ENCODE assay signal across 10 cellular contexts in genomic region chr9:128008171-128008570, GRCh38. TPM values are rescaled to one million over a fixed set of nuclear protein-coding genes. Genes with fewer than 3 reads are reported as not detected.
DNase-seq lines count a peak whose midpoint lies in the region; ATAC-seq, FAIRE-seq and TF ChIP-seq lines count a peak whose summit lies in the region.
"Had no signal": no experiment of that assay in that cellular context is flagged by ENCODE, and none has a peak within 500 bp of the region (broad histone marks: within the 10 kb centered on the region; RNA-seq: fewer than 3 reads in every experiment).

No MANE protein-coding gene starts in this region.

- TF ChIP-seq POLR2A in HepG2 (IDR thresholded peaks at IDR 0.05; ENCODE audit: insufficient read depth in 1 of 2, low read depth in 2 of 2, low read length in 2 of 2) (no peak), right lobe of liver (IDR thresholded peaks at IDR 0.05) (no peak), esophagus squamous epithelium (IDR thresholded peaks at IDR 0.05) (no peak), GM12892 (IDR thresholded peaks at IDR 0.05; ENCODE audit: low read depth, low read length) (no peak)

- TF ChIP-seq CTCF in HepG2 (CRISPR knock-in tag; IDR thresholded peaks at IDR 0.05) (no peak), right lobe of liver (IDR thresholded peaks at IDR 0.05) (no peak), esophagus squamous epithelium (IDR thresholded peaks at IDR 0.05) (no peak), type B pancreatic cell (conservative IDR thresholded peaks at IDR 0.05) (no peak)

- ATAC-seq in HepG2 (no peak), right lobe of liver (no peak), T-helper 17 cell (no peak)

- no peaks in the 10 kb centered on the region for H3K9me3 Mint-ChIP-seq in type B pancreatic cell

- H3K4me3 ChIP-seq in HepG2 (replicated peaks in 1 of 3; ENCODE audit: insufficient read depth in 1 of 3, low read depth in 2 of 3, low read length in 3 of 3), result peak overlapping the region in 1 of 3 experiments; percentile 44; a peak in 1 of 6 replicates
- H3K4me3 ChIP-seq in right lobe of liver, result no peak overlapping the region
- H3K4me3 ChIP-seq in esophagus squamous epithelium, result no peak overlapping the region
- H3K4me3 ChIP-seq: adrenal gland had no signal

- no peak for FAIRE-seq in HepG2 (lab: Jason Lieb, UNC)
- FAIRE-seq in GM12892 (lab: Jason Lieb, UNC), result no peak
- FAIRE-seq: frontal cortex had no signal

- H3K27ac ChIP-seq in HepG2 (ENCODE audit: extremely low read length, insufficient read depth, low read length) (no peak overlapping the region), right lobe of liver (no peak overlapping the region), esophagus squamous epithelium (peak overlapping the region in 3 of 4 donors; percentile 76 to 83 (median 82))

- H3K27me3 ChIP-seq in HepG2 (ENCODE audit: control insufficient read depth in 1 of 2, insufficient read depth in 2 of 2, low read length in 2 of 2) (peaks cover 0 to 3% of the 10 kb centered on the region in 2 experiments; a peak in 2 of 5 replicates), right lobe of liver (no peaks in the 10 kb centered on the region), esophagus squamous epithelium (no peaks in the 10 kb centered on the region)
- H3K27me3 ChIP-seq: adrenal gland had no signal

- no peak for TF ChIP-seq EP300 in HepG2 (IDR thresholded peaks at IDR 0.05; ENCODE audit: low read depth in 2 of 2, low read length in 2 of 2)
- TF ChIP-seq EP300 in HepG2 (CRISPR knock-in tag; IDR thresholded peaks at IDR 0.05; ENCODE audit: borderline replicate concordance), result no peak

- H4K20me1 ChIP-seq in HepG2 (ENCODE audit: insufficient read depth, low read length), result no peaks in the 10 kb centered on the region

- H3K36me3 ChIP-seq in HepG2 (replicated peaks in 1 of 2; ENCODE audit: control insufficient read depth in 1 of 2, insufficient read depth in 2 of 2, low read length in 2 of 2) (no peaks in the 10 kb centered on the region), right lobe of liver (no peaks in the 10 kb centered on the region), esophagus squamous epithelium (no peaks in the 10 kb centered on the region)
- H3K36me3 ChIP-seq: adrenal gland had no signal

- intact Hi-C loops in HepG2 (cut with micrococcal nuclease; ENCODE audit: unreplicated experiment) (no loop called here), right lobe of liver (cut with DNase I) (no loop called here), esophagus squamous epithelium (cut with DNase I) (no loop called here)

- no peaks in the 10 kb centered on the region for H3K79me2 ChIP-seq in HepG2 (ENCODE audit: insufficient read depth, low read length)

- no peaks in the 10 kb centered on the region for H3K9me3 ChIP-seq in HepG2 (ENCODE audit: low read length)
- no peaks in the 10 kb centered on the region for H3K9me3 ChIP-seq in right lobe of liver
- no peaks in the 10 kb centered on the region for H3K9me3 ChIP-seq in T-helper 17 cell (ENCODE audit: control insufficient read depth, low read length, poor library complexity, severe bottlenecking)
- no peaks in the 10 kb centered on the region for H3K9me3 ChIP-seq in esophagus squamous epithelium
- H3K9me3 ChIP-seq: adrenal gland had no signal

- H3K4me3 Mint-ChIP-seq in T-helper 17 cell, result peak overlapping the region; percentile 67
- H3K4me3 Mint-ChIP-seq in type B pancreatic cell, result no peak overlapping the region

- peaks cover 69% of the 10 kb centered on the region for H3K4me1 ChIP-seq in HepG2 (ENCODE audit: insufficient read depth, low read length)
- peaks cover 0 to 10% (median 3%) of the 10 kb centered on the region in 4 donors for H3K4me1 ChIP-seq in right lobe of liver
- H3K4me1 ChIP-seq in esophagus squamous epithelium, result peaks cover 19 to 45% (median 20%) of the 10 kb centered on the region in 3 donors

- in situ Hi-C loops in HepG2 (cut with HindIII; ENCODE audit: extremely low pct_ligation_motif_present, low pct_unique_long_range_greater_than_20kb), result no loop called here

- POLR2A ChIA-PET in HepG2 (lab: Yijun Ruan, JAX), result interaction anchor here (0.6 kb wide), 1 partner anchor 72 kb away, joined by 3 read pairs; no protein-coding TSS in a partner anchor

- H2AFZ ChIP-seq in HepG2 (ENCODE audit: low read length), result no peak overlapping the region

- WGBS in HepG2 (ENCODE audit: low lambda C conversion rate), result 61% methylated on average over 5 of the region's 5 CpGs
- 75% methylated on average over 4 of the region's 5 CpGs for WGBS in right lobe of liver (ENCODE audit: insufficient coverage, low coverage, low lambda C conversion rate, missing lambda C conversion rate)
- WGBS in esophagus squamous epithelium, 2 donors, result 82 to 83% methylated on average over 5 of the region's 5 CpGs

- H3K27me3 Mint-ChIP-seq in T-helper 17 cell (no peaks in the 10 kb centered on the region), type B pancreatic cell (no peaks in the 10 kb centered on the region)

- no peak for TF ChIP-seq RAD21 in HepG2 (CRISPR knock-in tag; IDR thresholded peaks at IDR 0.05)

- H3K9ac ChIP-seq in HepG2 (ENCODE audit: insufficient read depth, low read depth, low read length), result no peak overlapping the region

- CTCF ChIA-PET in HepG2 (lab: Yijun Ruan, JAX; ENCODE audit: low intra/inter-chr PET ratio, low total read pairs), result interaction anchor here (0.6 kb wide), 1 partner anchor 152 kb away, joined by 3 read pairs; no protein-coding TSS in a partner anchor

- DNase-seq in HepG2 (ENCODE audit: low spot score), result no peak
- DNase-seq in right lobe of liver, result no peak
- no peak for DNase-seq in T-helper 17 cell
- no peak for DNase-seq in esophagus squamous epithelium (lab: John Stamatoyannopoulos, UW)
- DNase-seq in type B pancreatic cell (ENCODE audit: extremely low spot score, unreplicated experiment), result no peak
- DNase-seq in GOT3 (lab: John Stamatoyannopoulos, UW), result no peak
- no peak for DNase-seq in retina
- no peak for DNase-seq in GM12892 (ENCODE audit: insufficient read length)

- H3K27ac Mint-ChIP-seq in T-helper 17 cell (peak overlapping the region; percentile 87), type B pancreatic cell (peak overlapping the region; percentile 66)

- peaks cover 34% of the 10 kb centered on the region for H3K4me1 Mint-ChIP-seq in T-helper 17 cell
- peaks cover 26% of the 10 kb centered on the region for H3K4me1 Mint-ChIP-seq in type B pancreatic cell (ENCODE audit: unreplicated experiment)

- peak overlapping the region; percentile 66; the same call in 1 of the 2 replicates for H3K4me2 ChIP-seq in HepG2 (ENCODE audit: low read depth, low read length)

- BruUV-seq in HepG2 (replicated peaks; lab: Mats Ljungman, UMichigan), result no TSS peak

- H3K36me3 Mint-ChIP-seq in T-helper 17 cell (ENCODE audit: low read depth), result no peaks in the 10 kb centered on the region
- no peaks in the 10 kb centered on the region for H3K36me3 Mint-ChIP-seq in type B pancreatic cell

RNA-seq across cellular contexts. Expression of gene EEIG1, which starts 27.4 kb away (rescaled TPM):
- 16.1 and 16.6 TPM in 2 replicates for total RNA-seq in HepG2 (2016; rRNA removed; fragmentation: Illumina TruSeq; extraction: Trizol)
- total RNA-seq in HepG2 (2016; cell fraction: cytosol; rRNA removed; fragmentation: Illumina TruSeq; extraction: Trizol; ENCODE audit: low read depth), result 10.4 and 11.3 TPM in 2 replicates
- total RNA-seq in HepG2 (2016; cell fraction: insoluble cytoplasmic fraction; rRNA removed; fragmentation: Illumina TruSeq; extraction: Trizol), result 12.3 and 17.2 TPM in 2 replicates
- total RNA-seq in HepG2 (2016; cell fraction: membrane; rRNA removed; fragmentation: Illumina TruSeq; extraction: Trizol), result 21.5 and 21.9 TPM in 2 replicates
- total RNA-seq in HepG2 (2016; cell fraction: nucleus; rRNA removed; fragmentation: Illumina TruSeq; extraction: Trizol), result 20.0 and 24.0 TPM in 2 replicates
- polyA plus RNA-seq in HepG2 (2011; rRNA removed), result 25.2 and 30.1 TPM in 2 replicates
- 19.7 and 22.7 TPM in 2 replicates for polyA plus RNA-seq in HepG2 (2011; cell fraction: cytosol; rRNA removed)
- 108 and 126 TPM in 2 replicates for polyA plus RNA-seq in HepG2 (2011; cell fraction: nucleus; rRNA removed)
- polyA plus RNA-seq in HepG2 (2012), result 22.5 and 36.8 TPM in 2 replicates
- 3.8 and 4.2 TPM in 2 replicates for polyA plus RNA-seq in HepG2 (2016; cell fraction: cytosol; fragmentation: Illumina TruSeq; extraction: Trizol; ENCODE audit: low read depth)
- 24.1 and 30.7 TPM in 2 replicates for polyA plus RNA-seq in HepG2 (2016; cell fraction: insoluble cytoplasmic fraction; fragmentation: Illumina TruSeq; extraction: Trizol; ENCODE audit: low read depth)
- polyA plus RNA-seq in HepG2 (2016; cell fraction: membrane; fragmentation: Illumina TruSeq; extraction: Trizol; ENCODE audit: low read depth), result 16.7 and 17.4 TPM in 2 replicates
- polyA plus RNA-seq in HepG2 (2016; cell fraction: nucleus; fragmentation: Illumina TruSeq; extraction: Trizol; ENCODE audit: insufficient read depth, low read depth), result 72.4 and 76.1 TPM in 2 replicates
- 25.3 and 40.6 TPM in 2 replicates for polyA minus RNA-seq in HepG2 (2011; rRNA and poly(A)+ RNA removed; ENCODE audit: low replicate concordance)
- 8.3 and 11.4 TPM in 2 replicates for polyA minus RNA-seq in HepG2 (2011; cell fraction: cytosol; rRNA and poly(A)+ RNA removed)
- polyA minus RNA-seq in HepG2 (2011; cell fraction: nucleus; rRNA and poly(A)+ RNA removed), result 25.0 and 25.4 TPM in 2 replicates
- total RNA-seq in right lobe of liver, result 10 to 100 TPM in 5 of 6 experiments, 1 to 10 TPM in 1; 9.7 to 54.1 (median 23.6) TPM
- total RNA-seq in T-helper 17 cell, result 100 to 1,000 TPM; 254 to 268 TPM
- total RNA-seq in esophagus squamous epithelium, result 10 to 100 TPM; 16.9 to 65.0 (median 24.0) TPM
- total RNA-seq in type B pancreatic cell (ENCODE audit: low replicate concordance), result 61.1 and 74.8 TPM in 2 replicates
- 26.4 TPM for polyA plus RNA-seq in GM12892 (2012; ENCODE audit: missing spikeins)

RNA-seq across cellular contexts. Expression of gene NAIF1, which starts 58.9 kb away (rescaled TPM):
- 6.0 and 6.6 TPM in 2 replicates for total RNA-seq in HepG2 (2016; rRNA removed; fragmentation: Illumina TruSeq; extraction: Trizol)
- total RNA-seq in HepG2 (2016; cell fraction: cytosol; rRNA removed; fragmentation: Illumina TruSeq; extraction: Trizol; ENCODE audit: low read depth), result 3.1 and 4.1 TPM in 2 replicates
- total RNA-seq in HepG2 (2016; cell fraction: insoluble cytoplasmic fraction; rRNA removed; fragmentation: Illumina TruSeq; extraction: Trizol), result 6.0 and 6.4 TPM in 2 replicates
- total RNA-seq in HepG2 (2016; cell fraction: membrane; rRNA removed; fragmentation: Illumina TruSeq; extraction: Trizol), result 5.7 and 6.1 TPM in 2 replicates
- 2.9 and 4.1 TPM in 2 replicates for total RNA-seq in HepG2 (2016; cell fraction: nucleus; rRNA removed; fragmentation: Illumina TruSeq; extraction: Trizol)
- polyA plus RNA-seq in HepG2 (2011; rRNA removed), result 6.9 TPM in 2 replicates
- 4.9 and 6.4 TPM in 2 replicates for polyA plus RNA-seq in HepG2 (2011; cell fraction: cytosol; rRNA removed)
- polyA plus RNA-seq in HepG2 (2011; cell fraction: nucleus; rRNA removed), result 3.8 and 4.0 TPM in 2 replicates
- polyA plus RNA-seq in HepG2 (2012), result 3.0 and 3.8 TPM in 2 replicates
- 2.4 and 2.6 TPM in 2 replicates for polyA plus RNA-seq in HepG2 (2016; cell fraction: cytosol; fragmentation: Illumina TruSeq; extraction: Trizol; ENCODE audit: low read depth)
- 5.2 and 5.7 TPM in 2 replicates for polyA plus RNA-seq in HepG2 (2016; cell fraction: insoluble cytoplasmic fraction; fragmentation: Illumina TruSeq; extraction: Trizol; ENCODE audit: low read depth)
- 3.5 and 3.9 TPM in 2 replicates for polyA plus RNA-seq in HepG2 (2016; cell fraction: membrane; fragmentation: Illumina TruSeq; extraction: Trizol; ENCODE audit: low read depth)
- 4.9 and 5.1 TPM in 2 replicates for polyA plus RNA-seq in HepG2 (2016; cell fraction: nucleus; fragmentation: Illumina TruSeq; extraction: Trizol; ENCODE audit: insufficient read depth, low read depth)
- polyA minus RNA-seq in HepG2 (2011; rRNA and poly(A)+ RNA removed; ENCODE audit: low replicate concordance), result 8.2 and 13.2 TPM in 2 replicates
- polyA minus RNA-seq in HepG2 (2011; cell fraction: cytosol; rRNA and poly(A)+ RNA removed), result 3.2 and 6.0 TPM in 2 replicates
- polyA minus RNA-seq in HepG2 (2011; cell fraction: nucleus; rRNA and poly(A)+ RNA removed), result 1.5 and 2.1 TPM in 2 replicates
- 1 to 10 TPM; 3.9 to 6.8 (median 5.7) TPM for total RNA-seq in right lobe of liver
- 10 to 100 TPM; 11.6 to 15.2 TPM for total RNA-seq in T-helper 17 cell
- 1 to 10 TPM; 6.3 to 8.8 (median 7.8) TPM for total RNA-seq in esophagus squamous epithelium
- total RNA-seq in type B pancreatic cell (ENCODE audit: low replicate concordance), result 6.7 and 10.3 TPM in 2 replicates
- 6.5 TPM for polyA plus RNA-seq in GM12892 (2012; ENCODE audit: missing spikeins)

RNA-seq across cellular contexts. Expression of gene SLC25A25, which starts 59.9 kb away (rescaled TPM):
- total RNA-seq in HepG2 (2016; rRNA removed; fragmentation: Illumina TruSeq; extraction: Trizol) (18.5 and 24.8 TPM in 2 replicates), right lobe of liver (10 to 100 TPM; 21.2 to 81.5 (median 53.3) TPM), T-helper 17 cell (10 to 100 TPM; 16.3 to 20.4 TPM), esophagus squamous epithelium (10 to 100 TPM; 15.8 to 37.9 (median 24.1) TPM), type B pancreatic cell (ENCODE audit: low replicate concordance) (19.1 and 39.0 TPM in 2 replicates)
- total RNA-seq in HepG2 (2016; cell fraction: cytosol; rRNA removed; fragmentation: Illumina TruSeq; extraction: Trizol; ENCODE audit: low read depth), result 4.5 and 5.1 TPM in 2 replicates
- total RNA-seq in HepG2 (2016; cell fraction: insoluble cytoplasmic fraction; rRNA removed; fragmentation: Illumina TruSeq; extraction: Trizol), result 16.4 and 24.3 TPM in 2 replicates
- 10.5 and 11.1 TPM in 2 replicates for total RNA-seq in HepG2 (2016; cell fraction: membrane; rRNA removed; fragmentation: Illumina TruSeq; extraction: Trizol)
- 21.4 and 25.1 TPM in 2 replicates for total RNA-seq in HepG2 (2016; cell fraction: nucleus; rRNA removed; fragmentation: Illumina TruSeq; extraction: Trizol)
- polyA plus RNA-seq in HepG2 (2011; rRNA removed), result 10.5 and 16.7 TPM in 2 replicates
- 10.7 and 11.2 TPM in 2 replicates for polyA plus RNA-seq in HepG2 (2011; cell fraction: cytosol; rRNA removed)
- polyA plus RNA-seq in HepG2 (2011; cell fraction: nucleus; rRNA removed), result 26.1 and 29.6 TPM in 2 replicates
- polyA plus RNA-seq in HepG2 (2012), result 12.9 and 15.5 TPM in 2 replicates
- polyA plus RNA-seq in HepG2 (2016; cell fraction: cytosol; fragmentation: Illumina TruSeq; extraction: Trizol; ENCODE audit: low read depth), result 1.1 and 1.3 TPM in 2 replicates
- 11.6 and 13.1 TPM in 2 replicates for polyA plus RNA-seq in HepG2 (2016; cell fraction: insoluble cytoplasmic fraction; fragmentation: Illumina TruSeq; extraction: Trizol; ENCODE audit: low read depth)
- polyA plus RNA-seq in HepG2 (2016; cell fraction: membrane; fragmentation: Illumina TruSeq; extraction: Trizol; ENCODE audit: low read depth), result 2.6 and 2.7 TPM in 2 replicates
- 31.1 and 36.4 TPM in 2 replicates for polyA plus RNA-seq in HepG2 (2016; cell fraction: nucleus; fragmentation: Illumina TruSeq; extraction: Trizol; ENCODE audit: insufficient read depth, low read depth)
- polyA minus RNA-seq in HepG2 (2011; rRNA and poly(A)+ RNA removed; ENCODE audit: low replicate concordance), result 20.5 and 28.1 TPM in 2 replicates
- 10.0 and 10.2 TPM in 2 replicates for polyA minus RNA-seq in HepG2 (2011; cell fraction: cytosol; rRNA and poly(A)+ RNA removed)
- polyA minus RNA-seq in HepG2 (2011; cell fraction: nucleus; rRNA and poly(A)+ RNA removed), result 14.4 and 26.1 TPM in 2 replicates
- polyA plus RNA-seq in GM12892 (2012; ENCODE audit: missing spikeins), result 5.8 TPM

Comparison
In these comparisons a context has a peak if more than half of its experiments do, and no peak if none do; other contexts are left out.
1. H3K27ac ChIP-seq: peak in esophagus squamous epithelium (3 of 4); none in HepG2 (single experiment) and right lobe of liver (0 of 3).